Comparison of ENCODE assay signal across 1 cellular context in genomic region chr7:51276967-51277366, GRCh38.
TF ChIP-seq lines count a peak whose summit lies in the region.

No MANE protein-coding gene starts in this region.

TF ChIP-seq in K562, 482 proteins besides CTCF, POLR2A, EP300 and RAD21:
- peak; percentile 28 to 35; a peak in 1 of 4 replicates for TF ChIP-seq NRF1 (conservative IDR thresholded peaks at IDR 0.05 in 1 of 2, IDR thresholded peaks at IDR 0.05 in 1 of 2)
- TF ChIP-seq ZNF277 (CRISPR knock-in tag; IDR thresholded peaks at IDR 0.05; ENCODE audit: borderline replicate concordance): no peak
